In the genomic region with DNA sequence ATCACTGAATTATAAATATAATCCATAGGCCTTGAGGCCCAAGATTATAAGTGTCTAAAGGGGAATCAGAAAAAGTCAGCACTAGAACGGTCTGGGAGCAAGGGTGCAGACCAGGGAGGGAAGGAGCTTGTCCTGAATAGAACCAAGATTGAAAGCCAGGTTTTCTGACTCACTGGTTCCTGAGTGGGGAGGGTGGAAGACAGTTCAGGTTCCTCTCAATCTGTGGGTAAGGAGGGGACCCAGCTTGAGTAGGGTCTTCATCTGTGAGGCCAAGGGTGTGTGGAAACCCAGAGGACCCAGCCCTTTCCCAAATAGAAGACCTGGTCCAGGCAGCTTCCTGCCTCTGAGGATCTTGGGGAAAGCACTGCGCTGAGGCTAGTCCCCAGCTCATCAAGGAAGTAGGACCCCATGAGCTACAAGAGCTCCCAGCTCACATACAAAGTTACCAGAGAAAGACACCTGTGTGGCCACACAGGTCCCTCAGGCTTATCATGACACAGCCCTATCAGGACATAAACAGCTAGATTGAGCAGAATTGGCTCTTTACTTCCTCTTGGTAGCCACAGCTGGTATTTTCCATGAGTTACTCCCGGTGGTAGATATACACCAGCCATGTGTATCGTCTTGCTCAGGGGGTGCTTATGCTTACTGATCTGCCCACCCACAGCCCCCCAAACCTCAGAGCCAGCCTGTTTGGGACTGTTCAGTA, we compare ENCODE assay signal across 22 cellular contexts. TPM values are rescaled to one million over a fixed set of nuclear protein-coding genes. Genes with fewer than 3 reads are reported as not detected.
DNase-seq lines count a peak whose midpoint lies in the region; ATAC-seq and TF ChIP-seq lines count a peak whose summit lies in the region.
"Had no signal": no experiment of that assay in that cellular context is flagged by ENCODE, and none has a peak within 500 bp of the region (broad histone marks: within the 10 kb centered on the region; RNA-seq: fewer than 3 reads in every experiment).

No MANE protein-coding gene starts in this region.

- no peaks in the 10 kb centered on the region for H3K9me3 Mint-ChIP-seq in immature natural killer cell
- no peaks in the 10 kb centered on the region for H3K9me3 Mint-ChIP-seq in natural killer cell treated with Interleukin-12 subunit alpha and Interleukin-12 subunit beta and Interleukin-15 and Interleukin-18, amount 100 ng/mL, for 72 hours

- H3K79me2 ChIP-seq in ACC112 (ENCODE audit: control insufficient read depth, insufficient read depth, low read length, unreplicated experiment) (no peaks in the 10 kb centered on the region), HCT116 (ENCODE audit: insufficient read depth, low read length) (peaks cover 8% of the 10 kb centered on the region; the same call in 1 of the 2 replicates)

- CTCF ChIA-PET in HCT116 (lab: Charles Lee) = interaction anchor here (0.7 to 1.3 kb wide), 2 partner anchors 12 to 21 kb away, joined by 3 to 4 read pairs; no protein-coding TSS in a partner anchor

- H3K4me3 ChIP-seq in ACC112 (ENCODE audit: low read depth, low read length) = no peak overlapping the region
- no peak overlapping the region for H3K4me3 ChIP-seq in HCT116 (replicated peaks in 1 of 2; ENCODE audit: low read depth in 1 of 2, low read length in 2 of 2)
- no peak overlapping the region for H3K4me3 ChIP-seq in lower lobe of right lung
- H3K4me3 ChIP-seq: GM23248, mucosa of descending colon, pancreas, Peyer's patch, skin epidermis had no signal

- no peaks in the 10 kb centered on the region for H4K20me1 ChIP-seq in HCT116 (ENCODE audit: insufficient read depth)

- TF ChIP-seq CTCF in HCT116 (IDR thresholded peaks at IDR 0.05 in 2 of 3, conservative IDR thresholded peaks at IDR 0.05 in 1 of 3; ENCODE audit: borderline replicate concordance in 1 of 3, insufficient read depth in 1 of 3, low read depth in 2 of 3, low read length in 2 of 3) = no peak
- no peak for TF ChIP-seq CTCF in lower lobe of right lung (IDR thresholded peaks at IDR 0.05)

- H2AFZ ChIP-seq in ACC112 (ENCODE audit: low read length, unreplicated experiment) (no peak overlapping the region), HCT116 (ENCODE audit: low read depth, low read length, poor library complexity, severe bottlenecking) (no peak overlapping the region)
- H2AFZ ChIP-seq: GM23248 had no signal

- H3K4me1 Mint-ChIP-seq in T-helper 17 cell (peaks cover 30% of the 10 kb centered on the region), immature natural killer cell (peaks cover 11 to 12% of the 10 kb centered on the region in 2 donors)
- H3K4me1 Mint-ChIP-seq in natural killer cell treated with Interleukin-12 subunit alpha and Interleukin-12 subunit beta and Interleukin-15 and Interleukin-18, amount 100 ng/mL, for 72 hours (ENCODE audit: low read depth in 2 of 2) = peaks cover 15 to 16% of the 10 kb centered on the region in 2 donors

- no peak overlapping the region for H3K4me2 ChIP-seq in HCT116 (ENCODE audit: low read length)

- ATAC-seq in HCT116 (no peak), T-helper 17 cell (no peak), lower lobe of right lung (no peak)
- ATAC-seq in natural killer cell treated with Interleukin-12 subunit alpha and Interleukin-12 subunit beta and Interleukin-15 and Interleukin-18, amount 100 ng/mL, for 72 hours = no peak
- ATAC-seq: left cardiac atrium, mucosa of descending colon had no signal

- H3K27ac ChIP-seq in ACC112 (ENCODE audit: low read depth, low read length) (0 out of 2 replicates have a peak overlapping the region, but pooled peaks have one; percentile 8), HCT116 (ENCODE audit: low read depth, low read length) (peak overlapping the region; percentile 32; the same call in 1 of the 2 replicates), lower lobe of right lung (no peak overlapping the region)
- H3K27ac ChIP-seq: pancreas, Peyer's patch had no signal

- H3K36me3 ChIP-seq in ACC112 (ENCODE audit: insufficient read depth, low read length) = no peaks in the 10 kb centered on the region; the same call in 1 of the 2 replicates
- H3K36me3 ChIP-seq in HCT116 (ENCODE audit: control insufficient read depth in 1 of 2, insufficient read depth in 2 of 2, low read length in 2 of 2) = peaks cover 2 to 9% of the 10 kb centered on the region in 2 experiments; a peak in 2 of 4 replicates
- peaks cover 23% of the 10 kb centered on the region for H3K36me3 ChIP-seq in lower lobe of right lung
- H3K36me3 ChIP-seq: pancreas had no signal

- H3K4me1 ChIP-seq in ACC112 (ENCODE audit: control insufficient read depth, insufficient read depth, low read length, unreplicated experiment) (peaks cover 18% of the 10 kb centered on the region), HCT116 (ENCODE audit: control insufficient read depth in 1 of 2, insufficient read depth in 2 of 2, low read length in 2 of 2) (peaks cover 28 to 56% of the 10 kb centered on the region in 2 experiments), lower lobe of right lung (peaks cover 27% of the 10 kb centered on the region)

- no peaks in the 10 kb centered on the region for H3K9me3 ChIP-seq in HCT116 (ENCODE audit: control insufficient read depth in 1 of 2, insufficient read depth in 1 of 2, low read depth in 1 of 2, low read length in 2 of 2)
- H3K9me3 ChIP-seq in T-helper 17 cell (ENCODE audit: control insufficient read depth, low read length, poor library complexity, severe bottlenecking) = no peaks in the 10 kb centered on the region
- H3K9me3 ChIP-seq in lower lobe of right lung = no peaks in the 10 kb centered on the region
- H3K9me3 ChIP-seq: BE2C, mucosa of descending colon, pancreas, Peyer's patch had no signal

- H3K4me3 Mint-ChIP-seq in T-helper 17 cell (no peak overlapping the region), immature natural killer cell (no peak overlapping the region)
- no peak overlapping the region for H3K4me3 Mint-ChIP-seq in natural killer cell treated with Interleukin-12 subunit alpha and Interleukin-12 subunit beta and Interleukin-15 and Interleukin-18, amount 100 ng/mL, for 72 hours

- H3K36me3 Mint-ChIP-seq in T-helper 17 cell (ENCODE audit: low read depth) = peaks cover 2% of the 10 kb centered on the region
- H3K36me3 Mint-ChIP-seq in immature natural killer cell = peaks cover 0 to 3% (median 0%) of the 10 kb centered on the region in 3 donors
- H3K36me3 Mint-ChIP-seq in natural killer cell treated with Interleukin-12 subunit alpha and Interleukin-12 subunit beta and Interleukin-15 and Interleukin-18, amount 100 ng/mL, for 72 hours = no peaks in the 10 kb centered on the region

- H3K9ac ChIP-seq in HCT116 (ENCODE audit: low read length) = 0 out of 2 replicates have a peak overlapping the region, but pooled peaks have one; percentile 10
- H3K9ac ChIP-seq: GM23248 had no signal

- H3K9me2 ChIP-seq in HCT116 (ENCODE audit: insufficient read depth) = no peaks in the 10 kb centered on the region

- intact Hi-C loops in HCT116 (cut with micrococcal nuclease) (no loop called here), lower lobe of right lung (cut with DNase I) (no loop called here)

- BruUV-seq in HCT116 (replicated peaks; lab: Mats Ljungman, UMichigan) = no TSS peak

- RAD21 ChIA-PET in HCT116 (lab: Charles Lee; ENCODE audit: low non-redundant PET in 1 of 2, low total read pairs in 2 of 2, uncharacterized antibody in 2 of 2, unreplicated experiment in 2 of 2) = interaction anchor here in 1 of 2 experiments (1.1 kb wide), 1 partner anchor 33 kb away, joined by 4 read pairs; the partner anchor contains the start of gene PYGO2

- H3K27ac Mint-ChIP-seq in T-helper 17 cell (peak overlapping the region; percentile 79), immature natural killer cell (no peak overlapping the region)
- peak overlapping the region in 1 of 2 donors; percentile 33 for H3K27ac Mint-ChIP-seq in natural killer cell treated with Interleukin-12 subunit alpha and Interleukin-12 subunit beta and Interleukin-15 and Interleukin-18, amount 100 ng/mL, for 72 hours

- TF ChIP-seq RAD21 in HCT116 (IDR thresholded peaks at IDR 0.05; ENCODE audit: low read depth) = no peak

- H3K27me3 Mint-ChIP-seq in T-helper 17 cell (no peaks in the 10 kb centered on the region), immature natural killer cell (ENCODE audit: low read depth in 3 of 3) (peaks cover 0 to 4% (median 2%) of the 10 kb centered on the region in 3 donors)
- no peaks in the 10 kb centered on the region for H3K27me3 Mint-ChIP-seq in natural killer cell treated with Interleukin-12 subunit alpha and Interleukin-12 subunit beta and Interleukin-15 and Interleukin-18, amount 100 ng/mL, for 72 hours

- POLR2A ChIA-PET in HCT116 (lab: Charles Lee) = interaction anchor here (1.1 to 2.8 kb wide), 4 partner anchors 11 to 32 kb away, joined by 3 to 18 read pairs (median 10); partner anchors contain the start of genes CKS1B, FLAD1 and SHC1

- DNase-seq in HCT116 (ENCODE audit: low read depth, low spot score) = no peak
- no peak for DNase-seq in T-helper 17 cell
- DNase-seq in lower lobe of right lung = peak; percentile 18
- no peak for DNase-seq in immature natural killer cell
- DNase-seq in natural killer cell treated with Interleukin-12 subunit alpha and Interleukin-12 subunit beta and Interleukin-15 and Interleukin-18, amount 100 ng/mL, for 72 hours (ENCODE audit: low spot score) = no peak
- no peak for DNase-seq in DMS79 treated with DMSO at 0.1 percent for 48 hours (lab: John Stamatoyannopoulos, UW)
- no peak for DNase-seq in SHP77 (lab: John Stamatoyannopoulos, UW)
- DNase-seq: activated CD8-positive, alpha-beta memory T cell treated with anti-CD3 and anti-CD28 coated beads, Interleukin-2, amount 50 U/mL, for 4 hours; activated naive CD4-positive, alpha-beta T cell treated with anti-CD3 and anti-CD28 coated beads, Interleukin-2, amount 50 U/mL, for 16 hours; BE2C; effector CD4-positive, alpha-beta T cell; GM23248; left cardiac atrium; NCI-H2081; NCI-H69; stimulated activated naive CD4-positive, alpha-beta T cell treated with Interleukin-2 at 50 U/mL for 16 hours; T-helper 1 cell had no signal

- H3K27me3 ChIP-seq in ACC112 (ENCODE audit: insufficient read depth, low read length) (no peaks in the 10 kb centered on the region), HCT116 (ENCODE audit: insufficient read depth, low read length) (no peaks in the 10 kb centered on the region), lower lobe of right lung (ENCODE audit: low read depth) (no peaks in the 10 kb centered on the region)
- H3K27me3 ChIP-seq: BE2C, pancreas, Peyer's patch had no signal

- TF ChIP-seq POLR2A in HCT116 (IDR thresholded peaks at IDR 0.05; ENCODE audit: borderline replicate concordance, extremely low read depth, insufficient read depth, insufficient read length) = no peak

RNA-seq across cellular contexts. Expression of gene LENEP, which starts 1.0 kb away (rescaled TPM):
- total RNA-seq in HCT116 (2021; ENCODE audit: unreplicated experiment) = 0.42 TPM
- 0.31 TPM in 1 of 2 replicates, not detected in the other for polyA plus RNA-seq in HCT116 (2012)
- total RNA-seq in T-helper 17 cell = not detected
- not detected for total RNA-seq in lower lobe of right lung
- polyA plus RNA-seq in immature natural killer cell = not detected
- 1 to 10 TPM in 1 of 2 donors, under 1 TPM in 1; 0.48 to 4.3 TPM for total RNA-seq in natural killer cell treated with Interleukin-12 subunit alpha and Interleukin-12 subunit beta and Interleukin-15 and Interleukin-18, amount 100 ng/mL, for 72 hours
- total RNA-seq: GM23248, left cardiac atrium, Peyer's patch had no signal
- polyA plus RNA-seq: GM23248, pancreas had no signal

RNA-seq across cellular contexts. Expression of gene ZBTB7B, which starts 8.2 kb away (rescaled TPM):
- total RNA-seq in HCT116 (2021; ENCODE audit: unreplicated experiment) (57.0 TPM), T-helper 17 cell (10 to 100 TPM; 63.8 to 73.6 TPM), lower lobe of right lung (72.0 TPM)
- 42.3 and 47.5 TPM in 2 replicates for polyA plus RNA-seq in HCT116 (2012)
- polyA plus RNA-seq in immature natural killer cell = 1 to 10 TPM in 2 of 3 donors, under 1 TPM in 1; 0.96 to 3.3 (median 1.8) TPM
- total RNA-seq in natural killer cell treated with Interleukin-12 subunit alpha and Interleukin-12 subunit beta and Interleukin-15 and Interleukin-18, amount 100 ng/mL, for 72 hours = 100 to 1,000 TPM in 1 of 2 donors, 10 to 100 TPM in 1; 78.4 to 107 TPM

RNA-seq across cellular contexts. Expression of gene FLAD1, which starts 11.3 kb away (rescaled TPM):
- 58.4 TPM for total RNA-seq in HCT116 (2021; ENCODE audit: unreplicated experiment)
- polyA plus RNA-seq in HCT116 (2012) = 49.9 and 53.7 TPM in 2 replicates
- 10 to 100 TPM; 33.2 to 34.7 TPM for total RNA-seq in T-helper 17 cell
- 31.9 TPM for total RNA-seq in lower lobe of right lung
- polyA plus RNA-seq in immature natural killer cell = 10 to 100 TPM; 40.9 to 99.7 (median 41.7) TPM
- 10 to 100 TPM; 53.1 to 84.2 TPM for total RNA-seq in natural killer cell treated with Interleukin-12 subunit alpha and Interleukin-12 subunit beta and Interleukin-15 and Interleukin-18, amount 100 ng/mL, for 72 hours

RNA-seq across cellular contexts. Expression of gene CKS1B, which starts 19.9 kb away (rescaled TPM):
- total RNA-seq in HCT116 (2021; ENCODE audit: unreplicated experiment) (229 TPM), T-helper 17 cell (1 to 10 TPM; 9.3 to 9.4 TPM), lower lobe of right lung (28.5 TPM)
- 490 and 557 TPM in 2 replicates for polyA plus RNA-seq in HCT116 (2012)
- polyA plus RNA-seq in immature natural killer cell = 10 to 100 TPM; 59.5 to 82.7 (median 67.5) TPM
- total RNA-seq in natural killer cell treated with Interleukin-12 subunit alpha and Interleukin-12 subunit beta and Interleukin-15 and Interleukin-18, amount 100 ng/mL, for 72 hours = 10 to 100 TPM; 52.4 to 72.9 TPM

RNA-seq across cellular contexts. Expression of gene SHC1, which starts 23.9 kb away (rescaled TPM):
- total RNA-seq in HCT116 (2021; ENCODE audit: unreplicated experiment) (148 TPM), T-helper 17 cell (100 to 1,000 TPM in 1 of 2 donors, 10 to 100 TPM in 1; 99.5 to 105 TPM), lower lobe of right lung (94.8 TPM)
- 135 and 142 TPM in 2 replicates for polyA plus RNA-seq in HCT116 (2012)
- 10 to 100 TPM; 32.3 to 49.4 (median 42.5) TPM for polyA plus RNA-seq in immature natural killer cell
- 10 to 100 TPM; 72.3 to 72.7 TPM for total RNA-seq in natural killer cell treated with Interleukin-12 subunit alpha and Interleukin-12 subunit beta and Interleukin-15 and Interleukin-18, amount 100 ng/mL, for 72 hours
